ENCODE assay signal across 15 cellular contexts in the genomic region with DNA sequence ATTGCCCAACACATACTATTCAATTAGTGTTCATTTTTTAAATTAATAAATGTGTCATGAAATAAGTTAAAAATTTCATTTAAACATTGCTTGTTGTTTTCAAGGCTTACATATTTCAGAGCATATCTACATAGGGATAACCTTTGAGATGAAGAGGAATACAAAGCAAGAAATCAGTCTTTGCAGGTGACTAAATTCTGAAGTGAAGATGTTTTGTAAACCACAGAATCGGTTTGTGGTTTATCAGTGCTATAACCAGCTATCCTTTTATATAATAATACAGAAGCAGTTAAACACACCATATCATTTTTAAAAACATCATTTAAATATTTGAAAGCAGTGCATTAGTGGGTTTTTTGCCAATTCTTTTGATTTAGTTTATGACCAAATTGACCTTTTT. TPM values are rescaled to one million over a fixed set of nuclear protein-coding genes. Genes with fewer than 3 reads are reported as not detected.
DNase-seq lines count a peak whose midpoint lies in the region; ATAC-seq, FAIRE-seq and TF ChIP-seq lines count a peak whose summit lies in the region.
"Had no signal": no experiment of that assay in that cellular context is flagged by ENCODE, and none has a peak within 500 bp of the region (broad histone marks: within the 10 kb centered on the region; RNA-seq: fewer than 3 reads in every experiment).

No MANE protein-coding gene starts in this region.

- peaks cover 9 to 23% of the 10 kb centered on the region in 2 donors for H3K4me1 Mint-ChIP-seq in stimulated activated naive B cell treated with anti-CD40 and anti-IgM and Interleukin-4, amounts not matched to agents 10 μg/mL and 1 μg/mL and 100 μg/mL, for 72 hours
- H3K4me1 Mint-ChIP-seq in chondrocyte (ENCODE audit: low read depth): peaks cover 10% of the 10 kb centered on the region

- no peak overlapping the region for H3K27ac ChIP-seq in WERI-Rb-1
- H3K27ac ChIP-seq: dorsolateral prefrontal cortex, SK-N-MC had no signal

- no peaks in the 10 kb centered on the region for H3K9me3 Mint-ChIP-seq in stimulated activated naive B cell treated with anti-CD40 and anti-IgM and Interleukin-4, amounts not matched to agents 10 μg/mL and 1 μg/mL and 100 μg/mL, for 72 hours
- no peaks in the 10 kb centered on the region for H3K9me3 Mint-ChIP-seq in chondrocyte (ENCODE audit: low read depth)
- H3K9me3 Mint-ChIP-seq: activated CD4-positive, alpha-beta T cell treated with anti-CD3 and anti-CD28 coated beads, Interleukin-2, amount 10 ng/mL, durations not matched to agents 7 days and 5 days; naive thymus-derived CD8-positive, alpha-beta T cell had no signal

- H3K27ac Mint-ChIP-seq in stimulated activated naive B cell treated with anti-CD40 and anti-IgM and Interleukin-4, amounts not matched to agents 10 μg/mL and 1 μg/mL and 100 μg/mL, for 72 hours: no peak overlapping the region
- H3K27ac Mint-ChIP-seq in chondrocyte (ENCODE audit: unreplicated experiment): no peak overlapping the region
- H3K27ac Mint-ChIP-seq: activated CD4-positive, alpha-beta T cell treated with anti-CD3 and anti-CD28 coated beads, Interleukin-2, amount 10 ng/mL, durations not matched to agents 7 days and 5 days had no signal

- no peaks in the 10 kb centered on the region for H3K27me3 ChIP-seq in WERI-Rb-1 (ENCODE audit: insufficient read depth, low read depth, severe bottlenecking)
- H3K27me3 ChIP-seq: dorsolateral prefrontal cortex had no signal

- H3K36me3 Mint-ChIP-seq in stimulated activated naive B cell treated with anti-CD40 and anti-IgM and Interleukin-4, amounts not matched to agents 10 μg/mL and 1 μg/mL and 100 μg/mL, for 72 hours: peaks cover 7 to 16% of the 10 kb centered on the region in 2 donors
- no peaks in the 10 kb centered on the region for H3K36me3 Mint-ChIP-seq in chondrocyte (ENCODE audit: low read depth)

- FAIRE-seq in GM19239 (lab: Jason Lieb, UNC): no peak
- FAIRE-seq: frontal cortex had no signal

- no peak overlapping the region for H3K4me3 Mint-ChIP-seq in stimulated activated naive B cell treated with anti-CD40 and anti-IgM and Interleukin-4, amounts not matched to agents 10 μg/mL and 1 μg/mL and 100 μg/mL, for 72 hours
- no peak overlapping the region for H3K4me3 Mint-ChIP-seq in chondrocyte (ENCODE audit: unreplicated experiment)
- H3K4me3 Mint-ChIP-seq: activated CD4-positive, alpha-beta T cell treated with anti-CD3 and anti-CD28 coated beads, Interleukin-2, amount 10 ng/mL, durations not matched to agents 7 days and 5 days had no signal

- no peaks in the 10 kb centered on the region for H3K9me3 ChIP-seq in WERI-Rb-1 (ENCODE audit: severe bottlenecking)

- H3K27me3 Mint-ChIP-seq in stimulated activated naive B cell treated with anti-CD40 and anti-IgM and Interleukin-4, amounts not matched to agents 10 μg/mL and 1 μg/mL and 100 μg/mL, for 72 hours: no peaks in the 10 kb centered on the region
- no peaks in the 10 kb centered on the region for H3K27me3 Mint-ChIP-seq in chondrocyte (ENCODE audit: low read depth)
- H3K27me3 Mint-ChIP-seq: activated CD4-positive, alpha-beta T cell treated with anti-CD3 and anti-CD28 coated beads, Interleukin-2, amount 10 ng/mL, durations not matched to agents 7 days and 5 days; naive thymus-derived CD8-positive, alpha-beta T cell had no signal

- TF ChIP-seq CTCF in chondrocyte (IDR thresholded peaks at IDR 0.05): no peak
- TF ChIP-seq CTCF in WERI-Rb-1 (IDR thresholded peaks at IDR 0.05; ENCODE audit: low read depth, low read length): no peak

- no peak for DNase-seq in stimulated activated naive B cell treated with anti-CD40 and anti-IgM and Interleukin-4, amounts not matched to agents 10 μg/mL and 1 μg/mL and 100 μg/mL, for 72 hours
- DNase-seq in chondrocyte (ENCODE audit: low spot score): no peak
- no peak for DNase-seq in WERI-Rb-1
- no peak for DNase-seq in GM19239 (ENCODE audit: insufficient read length, low spot score)
- DNase-seq: activated CD4-positive, alpha-beta T cell treated with anti-CD3 and anti-CD28 coated beads, Interleukin-2, amount 10 ng/mL, durations not matched to agents 7 days and 5 days; Calu3; dorsolateral prefrontal cortex; naive thymus-derived CD8-positive, alpha-beta T cell; NCI-H1048; NCI-H774 had no signal

- H3K36me3 ChIP-seq in WERI-Rb-1: peaks cover 6% of the 10 kb centered on the region

- H3K4me3 ChIP-seq in WERI-Rb-1 (ENCODE audit: low read depth, low read length): no peak overlapping the region
- H3K4me3 ChIP-seq: dorsolateral prefrontal cortex, SK-N-MC had no signal

- ATAC-seq in GM18867 (IDR thresholded peaks at IDR 0.05; ENCODE audit: unreplicated experiment): peak; percentile 82
- ATAC-seq in GM21423 (IDR thresholded peaks at IDR 0.05; ENCODE audit: unreplicated experiment): peak; percentile 45
- peak; percentile 68 for ATAC-seq in HG03095 (IDR thresholded peaks at IDR 0.05; ENCODE audit: unreplicated experiment)
- ATAC-seq in stimulated activated naive B cell treated with anti-CD40 and anti-IgM and Interleukin-4, amounts not matched to agents 10 μg/mL and 1 μg/mL and 100 μg/mL, for 72 hours (replicated peaks): peak; percentile 61 to 62
- ATAC-seq: naive thymus-derived CD8-positive, alpha-beta T cell had no signal

RNA-seq across cellular contexts. Expression of gene FAM241A, which starts 26.9 kb away (rescaled TPM):
- 0.53 to 0.74 TPM (median 0.62 TPM) in 3 replicates for total RNA-seq in chondrocyte

RNA-seq across cellular contexts. Expression of gene AP1AR, which starts 59.4 kb away (rescaled TPM):
- 12.6 to 15.0 TPM (median 14.5 TPM) in 3 replicates for total RNA-seq in chondrocyte
